17 cellular contexts compared by ENCODE assay signal in genomic region chr14:76022991-76023390, GRCh38. TPM values are rescaled to one million over a fixed set of nuclear protein-coding genes. Genes with fewer than 3 reads are reported as not detected.
DNase-seq lines count a peak whose midpoint lies in the region; ATAC-seq, FAIRE-seq and TF ChIP-seq lines count a peak whose summit lies in the region.
"Had no signal": no experiment of that assay in that cellular context is flagged by ENCODE, and none has a peak within 500 bp of the region (broad histone marks: within the 10 kb centered on the region; RNA-seq: fewer than 3 reads in every experiment).

No MANE protein-coding gene starts in this region.

- peaks cover 17% of the 10 kb centered on the region for H3K9me3 Mint-ChIP-seq in WTC11

- POLR2A ChIA-PET in WTC11 (lab: Charles Lee) = interaction anchor here (0.6 kb wide), 1 partner anchor 75 kb away, joined by 6 read pairs; no protein-coding TSS in a partner anchor

- TF ChIP-seq CTCF in epithelial cell of esophagus (IDR thresholded peaks at IDR 0.05; ENCODE audit: insufficient read depth, low read depth, low read length, missing control alignments) = no peak
- TF ChIP-seq CTCF in keratinocyte (optimal IDR thresholded peaks at IDR 0.05 in 1 of 3, IDR thresholded peaks at IDR 0.05 in 1 of 3, conservative IDR thresholded peaks at IDR 0.05 in 1 of 3; ENCODE audit: extremely low read depth in 1 of 3, insufficient read depth in 2 of 3, low read length in 3 of 3) = no peak
- TF ChIP-seq CTCF in WTC11 (IDR thresholded peaks at IDR 0.05) = no peak

- peak; percentile 20 for FAIRE-seq in keratinocyte (lab: Jason Lieb, UNC)
- FAIRE-seq: D721Med, G401.6 had no signal

- ATAC-seq in WTC11 = no peak
- ATAC-seq: CD8-positive, alpha-beta T cell; GM23338 had no signal

- H3K4me3 Mint-ChIP-seq in WTC11 = no peak overlapping the region
- H3K4me3 Mint-ChIP-seq: CD14-positive monocyte; CD8-positive, alpha-beta T cell; GM23338 had no signal

- no peaks in the 10 kb centered on the region for H4K20me1 ChIP-seq in keratinocyte (ENCODE audit: control insufficient read depth, extremely low read depth, insufficient read depth, low read length)

- no peaks in the 10 kb centered on the region for H3K9me3 ChIP-seq in keratinocyte (ENCODE audit: control insufficient read depth, low read depth, low read length)

- no peak overlapping the region for H3K27ac ChIP-seq in keratinocyte (ENCODE audit: control insufficient read depth, insufficient read depth, low read length)
- H3K27ac ChIP-seq: 22Rv1, HL-60 had no signal

- no peak overlapping the region for H2AFZ ChIP-seq in keratinocyte (ENCODE audit: control insufficient read depth, low read length)
- H2AFZ ChIP-seq: GM23338 had no signal

- no peak overlapping the region for H3K9ac ChIP-seq in keratinocyte (ENCODE audit: control insufficient read depth, extremely low read depth, insufficient read depth, low read length)

- H3K27ac Mint-ChIP-seq in WTC11 = no peak overlapping the region
- H3K27ac Mint-ChIP-seq: CD14-positive monocyte; CD8-positive, alpha-beta T cell; GM23338 had no signal

- H3K36me3 Mint-ChIP-seq in WTC11 = peaks cover 24% of the 10 kb centered on the region

- no peak overlapping the region for H3K4me2 ChIP-seq in keratinocyte (ENCODE audit: control insufficient read depth, extremely low read depth, insufficient read depth, low read depth, low read length)

- no peaks in the 10 kb centered on the region for H3K27me3 ChIP-seq in keratinocyte (ENCODE audit: control insufficient read depth, extremely low read depth, insufficient read depth, low read length)

- H3K4me3 ChIP-seq in epithelial cell of esophagus (ENCODE audit: low read length) = no peak overlapping the region
- H3K4me3 ChIP-seq in keratinocyte (ENCODE audit: control insufficient read depth in 2 of 3, extremely low read depth in 1 of 3, insufficient read depth in 2 of 3, low read depth in 1 of 3, low read length in 3 of 3) = no peak overlapping the region
- H3K4me3 ChIP-seq: GM23338 had no signal

- peaks cover 2 to 9% of the 10 kb centered on the region in 2 experiments for H3K36me3 ChIP-seq in keratinocyte (ENCODE audit: control insufficient read depth in 2 of 2, extremely low read depth in 1 of 2, insufficient read depth in 2 of 2, low read length in 2 of 2)

- DNase-seq in DMS 273 (lab: John Stamatoyannopoulos, UW; ENCODE audit: unreplicated experiment) = peak; percentile 37
- DNase-seq in DMS 273 treated with DMSO at 0.1 percent for 48 hours (lab: John Stamatoyannopoulos, UW) = no peak
- DNase-seq in NCI-H526 (lab: John Stamatoyannopoulos, UW) = peak; percentile 81 to 83
- DNase-seq in epithelial cell of esophagus (ENCODE audit: low read depth) = peak; percentile 89
- no peak for DNase-seq in keratinocyte (ENCODE audit: low read depth, low spot score)
- no peak for DNase-seq in WTC11 (ENCODE audit: low spot score)
- no peak for DNase-seq in globus pallidus (ENCODE audit: low spot score)
- no peak for DNase-seq in T-helper 9 cell
- DNase-seq: CD8-positive, alpha-beta T cell; COR-L47; H7 had no signal

- peaks cover 6% of the 10 kb centered on the region for H3K79me2 ChIP-seq in keratinocyte (ENCODE audit: control insufficient read depth, insufficient read depth, low read length)

- dilution Hi-C loops in keratinocyte (cut with MboI; ENCODE audit: extremely low pct_ligation_motif_present, low sequenced_read_pairs) = no loop called here

- H3K9me1 ChIP-seq in keratinocyte (ENCODE audit: control insufficient read depth, extremely low read depth, insufficient read depth, low read length) = no peaks in the 10 kb centered on the region

- no peaks in the 10 kb centered on the region for H3K4me1 ChIP-seq in keratinocyte (ENCODE audit: control insufficient read depth, extremely low read depth, insufficient read depth, low read length)

- CTCF ChIA-PET in WTC11 (lab: Charles Lee) = no interaction called here

- H3K27me3 Mint-ChIP-seq in WTC11 (ENCODE audit: low read depth) = no peaks in the 10 kb centered on the region

- peaks cover 17% of the 10 kb centered on the region for H3K4me1 Mint-ChIP-seq in WTC11
- H3K4me1 Mint-ChIP-seq: CD14-positive monocyte had no signal

TF ChIP-seq in WTC11, 78 proteins besides CTCF, POLR2A, EP300 and RAD21:
- TF ChIP-seq ATF3 (CRISPR knock-in tag; conservative IDR thresholded peaks at IDR 0.05) = no peak
- TF ChIP-seq, protein P1, sequence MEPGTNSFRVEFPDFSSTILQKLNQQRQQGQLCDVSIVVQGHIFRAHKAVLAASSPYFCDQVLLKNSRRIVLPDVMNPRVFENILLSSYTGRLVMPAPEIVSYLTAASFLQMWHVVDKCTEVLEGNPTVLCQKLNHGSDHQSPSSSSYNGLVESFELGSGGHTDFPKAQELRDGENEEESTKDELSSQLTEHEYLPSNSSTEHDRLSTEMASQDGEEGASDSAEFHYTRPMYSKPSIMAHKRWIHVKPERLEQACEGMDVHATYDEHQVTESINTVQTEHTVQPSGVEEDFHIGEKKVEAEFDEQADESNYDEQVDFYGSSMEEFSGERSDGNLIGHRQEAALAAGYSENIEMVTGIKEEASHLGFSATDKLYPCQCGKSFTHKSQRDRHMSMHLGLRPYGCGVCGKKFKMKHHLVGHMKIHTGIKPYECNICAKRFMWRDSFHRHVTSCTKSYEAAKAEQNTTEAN (CRISPR knock-in tag; IDR thresholded peaks at IDR 0.05) = no peak
- no peak for TF ChIP-seq NR3C1 (CRISPR knock-in tag; conservative IDR thresholded peaks at IDR 0.05; ENCODE audit: low read depth)
TF ChIP-seq in WTC11: peak in this region for 0.

RNA-seq across cellular contexts. Expression of gene IFT43, which starts 37.4 kb away (rescaled TPM):
- 36.1 to 48.4 TPM (median 41.6 TPM) in 3 replicates for polyA plus RNA-seq in keratinocyte
- 12.3 TPM for polyA plus RNA-seq in keratinocyte (2011; ENCODE audit: low read depth)
- 32.3 and 35.8 TPM in 2 replicates for polyA plus RNA-seq in keratinocyte (2011; cell fraction: cytosol; rRNA removed)
- 45.3 and 47.6 TPM in 2 replicates for polyA plus RNA-seq in keratinocyte (2011; cell fraction: nucleus; rRNA removed)
- polyA plus RNA-seq in keratinocyte (2012; ENCODE audit: low replicate concordance) = 28.7 and 33.1 TPM in 2 replicates
- polyA minus RNA-seq in keratinocyte = 16.7 to 17.9 TPM (median 17.2 TPM) in 3 replicates
- 13.2 TPM for polyA minus RNA-seq in keratinocyte (2011; cell fraction: cytosol; rRNA and poly(A)+ RNA removed)
- 14.9 and 27.0 TPM in 2 replicates for polyA minus RNA-seq in keratinocyte (2011; cell fraction: nucleus; rRNA and poly(A)+ RNA removed)
- 17.5 to 20.5 TPM (median 19.2 TPM) in 3 replicates for total RNA-seq in WTC11 (2021)

RNA-seq across cellular contexts. Expression of gene TGFB3, which starts 41.2 kb away (rescaled TPM):
- 0.84 to 1.1 TPM (median 1.1 TPM) in 3 replicates for polyA plus RNA-seq in keratinocyte
- polyA plus RNA-seq in keratinocyte (2011; ENCODE audit: low read depth) = not detected
- polyA plus RNA-seq in keratinocyte (2011; cell fraction: cytosol; rRNA removed) = 0.62 and 0.79 TPM in 2 replicates
- polyA plus RNA-seq in keratinocyte (2011; cell fraction: nucleus; rRNA removed) = 2.4 and 2.6 TPM in 2 replicates
- polyA plus RNA-seq in keratinocyte (2012; ENCODE audit: low replicate concordance) = 0.24 and 0.73 TPM in 2 replicates
- 0.49 to 5.5 TPM (median 2.5 TPM) in 3 replicates for polyA minus RNA-seq in keratinocyte
- polyA minus RNA-seq in keratinocyte (2011; cell fraction: cytosol; rRNA and poly(A)+ RNA removed) = not detected
- polyA minus RNA-seq in keratinocyte (2011; cell fraction: nucleus; rRNA and poly(A)+ RNA removed) = 0.32 and 0.39 TPM in 2 replicates
- total RNA-seq in WTC11 (2021) = 1.1 to 1.7 TPM (median 1.2 TPM) in 3 replicates

Comparison
In these comparisons a context has a peak if more than half of its experiments do, and no peak if none do; other contexts are left out.
1. DNase-seq: peak in DMS 273 (single experiment), NCI-H526 (2 of 2) and epithelial cell of esophagus (single experiment); none in DMS 273 treated with DMSO at 0.1 percent for 48 hours (single experiment), keratinocyte (single experiment), WTC11 (single experiment), globus pallidus (single experiment) and T-helper 9 cell (single experiment).